8 cellular contexts compared by ENCODE assay signal in genomic region chr11:65334696-65335295, GRCh38. TPM values are rescaled to one million over a fixed set of nuclear protein-coding genes. Genes with fewer than 3 reads are reported as not detected.
A peak's percentile ranks its signal among the peaks of the same experiment; 100 is the strongest.
DNase-seq lines count a peak whose midpoint lies in the region; ATAC-seq and TF ChIP-seq lines count a peak whose summit lies in the region.

No MANE protein-coding gene starts in this region.

- no peak for DNase-seq in CD8-positive, alpha-beta T cell
- DNase-seq in NCI-H2227 (lab: John Stamatoyannopoulos, UW; ENCODE audit: unreplicated experiment) = peak; percentile 33
- DNase-seq in effector memory CD8-positive, alpha-beta T cell = no peak
- DNase-seq in 8988T = no peak
- DNase-seq in dermis blood vessel endothelial cell = no peak

- H3K27ac ChIP-seq in CD8-positive, alpha-beta T cell (ENCODE audit: low read depth, low read length) = peak overlapping the region; percentile 87
- peak overlapping the region; percentile 83 for H3K27ac ChIP-seq in neutrophil

- peaks cover 14% of the 10 kb centered on the region for H3K36me3 ChIP-seq in CD8-positive, alpha-beta T cell (ENCODE audit: insufficient read depth, low read length)
- H3K36me3 ChIP-seq in neutrophil = peaks cover 9% of the 10 kb centered on the region

- TF ChIP-seq CTCF in CD8-positive, alpha-beta T cell (IDR thresholded peaks at IDR 0.05) = no peak
- TF ChIP-seq CTCF in neutrophil (IDR thresholded peaks at IDR 0.05) = no peak

- peak overlapping the region; percentile 93 for H3K4me3 ChIP-seq in CD8-positive, alpha-beta T cell (ENCODE audit: low read depth, low read length)
- peak overlapping the region; percentile 88 to 98 for H3K4me3 ChIP-seq in neutrophil (ENCODE audit: low read depth in 1 of 2, low read length in 1 of 2)

- no peaks in the 10 kb centered on the region for H3K27me3 ChIP-seq in CD8-positive, alpha-beta T cell (ENCODE audit: insufficient read depth, low read length)
- no peaks in the 10 kb centered on the region for H3K27me3 ChIP-seq in neutrophil

- no peaks in the 10 kb centered on the region for H3K9me3 Mint-ChIP-seq in CD8-positive, alpha-beta T cell
- no peaks in the 10 kb centered on the region for H3K9me3 Mint-ChIP-seq in effector memory CD8-positive, alpha-beta T cell

- H3K4me1 ChIP-seq in CD8-positive, alpha-beta T cell (ENCODE audit: insufficient read depth, low read length) = peaks cover 21% of the 10 kb centered on the region
- peaks cover 15 to 20% of the 10 kb centered on the region in 2 experiments for H3K4me1 ChIP-seq in neutrophil (ENCODE audit: control insufficient read depth in 1 of 2, insufficient read depth in 1 of 2, low read depth in 1 of 2, low read length in 1 of 2)

- ATAC-seq in CD8-positive, alpha-beta T cell = no peak
- ATAC-seq in effector memory CD8-positive, alpha-beta T cell (replicated peaks) = no peak
- no peak for ATAC-seq in GM18909 (IDR thresholded peaks at IDR 0.05; ENCODE audit: poor library complexity, unreplicated experiment)
- no peak for ATAC-seq in HG03520 (IDR thresholded peaks at IDR 0.05; ENCODE audit: unreplicated experiment)

- intact Hi-C loops in CD8-positive, alpha-beta T cell (cut with DNase I, micrococcal nuclease) = loop anchor here (5.0 kb wide), 5 partner anchors 72 to 1983 kb away; partner anchors contain the start of genes BANF1 (in 1 of the 2), EIF1AD (in 1 of the 2), FAU (in 1 of the 2) and MRPL49 (in 1 of the 2)

- peak overlapping the region; percentile 96 for H3K4me3 Mint-ChIP-seq in CD8-positive, alpha-beta T cell
- peak overlapping the region; percentile 100 for H3K4me3 Mint-ChIP-seq in effector memory CD8-positive, alpha-beta T cell

- H3K36me3 Mint-ChIP-seq in CD8-positive, alpha-beta T cell = peaks cover 27% of the 10 kb centered on the region
- H3K36me3 Mint-ChIP-seq in effector memory CD8-positive, alpha-beta T cell (ENCODE audit: insufficient read depth) = peaks cover 22% of the 10 kb centered on the region

- no peaks in the 10 kb centered on the region for H3K27me3 Mint-ChIP-seq in CD8-positive, alpha-beta T cell (ENCODE audit: low read depth)
- no peaks in the 10 kb centered on the region for H3K27me3 Mint-ChIP-seq in effector memory CD8-positive, alpha-beta T cell

- H3K4me1 Mint-ChIP-seq in CD8-positive, alpha-beta T cell (ENCODE audit: low read depth) = peaks cover 45% of the 10 kb centered on the region
- H3K4me1 Mint-ChIP-seq in effector memory CD8-positive, alpha-beta T cell (ENCODE audit: low read depth in 2 of 2) = peaks cover 30 to 40% of the 10 kb centered on the region in 2 donors

- POLR2A ChIA-PET in CD8-positive, alpha-beta T cell (lab: Charles Lee) = interaction anchor here (0.7 to 0.8 kb wide), 4 partner anchors 12 to 305 kb away, joined by 3 to 4 read pairs (median 4); partner anchors contain the start of gene MALAT1

- H3K27ac Mint-ChIP-seq in CD8-positive, alpha-beta T cell = peak overlapping the region; percentile 78
- peak overlapping the region; percentile 59 to 99 for H3K27ac Mint-ChIP-seq in effector memory CD8-positive, alpha-beta T cell

- CTCF ChIA-PET in CD8-positive, alpha-beta T cell (lab: Charles Lee) = interaction anchor here (1.4 kb wide), 1 partner anchor 20 kb away, joined by 4 read pairs; the partner anchor contains the start of gene CDC42EP2

- H3K9me3 ChIP-seq in CD8-positive, alpha-beta T cell (ENCODE audit: low read length) = no peaks in the 10 kb centered on the region
- no peaks in the 10 kb centered on the region for H3K9me3 ChIP-seq in neutrophil

RNA-seq across cellular contexts. Expression of gene DPF2, which starts 1.1 kb away (rescaled TPM):
- 10 to 100 TPM; 71.4 to 71.5 TPM for total RNA-seq in CD8-positive, alpha-beta T cell
- total RNA-seq in dermis blood vessel endothelial cell = 32.7 and 60.4 TPM in 2 replicates

RNA-seq across cellular contexts. Expression of gene TIGD3, which starts 19.8 kb away (rescaled TPM):
- under 1 TPM; 0.35 to 0.75 TPM for total RNA-seq in CD8-positive, alpha-beta T cell
- 0.17 and 0.23 TPM in 2 replicates for total RNA-seq in dermis blood vessel endothelial cell

RNA-seq across cellular contexts. Expression of gene CDC42EP2, which starts 20.1 kb away (rescaled TPM):
- under 1 TPM; 0.67 to 0.76 TPM for total RNA-seq in CD8-positive, alpha-beta T cell
- 11.4 and 12.3 TPM in 2 replicates for total RNA-seq in dermis blood vessel endothelial cell

RNA-seq across cellular contexts. Expression of gene SLC25A45, which starts 47.6 kb away (rescaled TPM):
- 10 to 100 TPM; 27.8 to 29.6 TPM for total RNA-seq in CD8-positive, alpha-beta T cell
- total RNA-seq in dermis blood vessel endothelial cell = 1.0 and 3.3 TPM in 2 replicates

RNA-seq across cellular contexts. Expression of gene FRMD8, which starts 51.6 kb away (rescaled TPM):
- 10 to 100 TPM; 18.4 to 20.8 TPM for total RNA-seq in CD8-positive, alpha-beta T cell
- 152 and 238 TPM in 2 replicates for total RNA-seq in dermis blood vessel endothelial cell
